Comparison of ENCODE assay signal across 11 cellular contexts in the genomic region with DNA sequence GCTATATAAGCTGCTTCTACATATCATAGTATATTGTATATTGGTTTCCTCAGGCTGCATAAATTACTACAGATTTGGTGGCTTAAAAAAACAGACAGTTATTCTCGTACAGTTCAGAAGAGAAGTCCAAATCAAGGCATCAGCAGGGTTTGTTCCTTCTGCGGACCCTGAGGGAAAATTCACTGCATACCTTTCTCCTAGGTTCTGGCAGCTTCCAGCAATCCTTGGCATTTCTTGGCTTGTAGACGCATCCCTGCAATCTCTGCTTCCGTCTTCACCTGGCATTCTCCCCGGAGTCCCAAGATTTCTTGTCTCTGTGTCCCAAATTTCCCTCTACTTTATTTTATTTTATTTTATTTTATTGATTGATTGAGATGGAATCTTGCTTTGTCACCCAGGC.
"Had no signal": no experiment of that assay in that cellular context is flagged by ENCODE, and none has a peak within 500 bp of the region (broad histone marks: within the 10 kb centered on the region; RNA-seq: fewer than 3 reads in every experiment).

No MANE protein-coding gene starts in this region.

- H2AFZ ChIP-seq: parathyroid adenoma had no signal

- H3K4me1 ChIP-seq: parathyroid adenoma had no signal

- H3K4me3 Mint-ChIP-seq: activated naive CD4-positive, alpha-beta T cell treated with anti-CD3 and anti-CD28 coated beads, Interleukin-2, amount 10 ng/mL, durations not matched to agents 7 days and 5 days; neural crest cell had no signal

- ATAC-seq: left lobe of liver had no signal

- H3K9me3 Mint-ChIP-seq: activated naive CD4-positive, alpha-beta T cell treated with anti-CD3 and anti-CD28 coated beads, Interleukin-2, amount 10 ng/mL, durations not matched to agents 7 days and 5 days; activated T-helper 2 cell treated with anti-CD3 and anti-CD28 coated beads, Interferon-gamma antibody, Interleukin-2, Interleukin-4, amounts not matched to agents 10 μg/mL and 5 μg/mL and 100 μg/mL, durations not matched to agents 14 hours and 24 hours and 36 hours had no signal

- H3K4me2 ChIP-seq: smooth muscle cell had no signal

- H3K27ac Mint-ChIP-seq: activated naive CD4-positive, alpha-beta T cell treated with anti-CD3 and anti-CD28 coated beads, Interleukin-2, amount 10 ng/mL, durations not matched to agents 7 days and 5 days; activated T-helper 2 cell treated with anti-CD3 and anti-CD28 coated beads, Interferon-gamma antibody, Interleukin-2, Interleukin-4, amounts not matched to agents 10 μg/mL and 5 μg/mL and 100 μg/mL, durations not matched to agents 14 hours and 24 hours and 36 hours had no signal

- H3K36me3 ChIP-seq: brain microvascular endothelial cell, esophagus squamous epithelium had no signal

- DNase-seq: activated CD4-positive, alpha-beta T cell treated with anti-CD3 and anti-CD28 coated beads, Interleukin-2, amount 50 U/mL, for 1 hour; activated naive CD4-positive, alpha-beta T cell treated with anti-CD3 and anti-CD28 coated beads, Interleukin-2, amount 10 ng/mL, durations not matched to agents 7 days and 5 days; activated T-cell treated with anti-CD3 and anti-CD28 coated beads for 4 hours; brain microvascular endothelial cell; esophagus squamous epithelium; foreskin fibroblast had no signal

- H3K9ac ChIP-seq: parathyroid adenoma had no signal

- H3K4me3 ChIP-seq: esophagus squamous epithelium, smooth muscle cell had no signal

- H3K27ac ChIP-seq: brain microvascular endothelial cell, esophagus squamous epithelium, parathyroid adenoma had no signal

- H3K36me3 Mint-ChIP-seq: activated naive CD4-positive, alpha-beta T cell treated with anti-CD3 and anti-CD28 coated beads, Interleukin-2, amount 10 ng/mL, durations not matched to agents 7 days and 5 days had no signal

- H3K27me3 ChIP-seq: brain microvascular endothelial cell, esophagus squamous epithelium had no signal

- H3K9me3 ChIP-seq: esophagus squamous epithelium had no signal
